ENCODE assay signal across 20 cellular contexts in genomic region chr18:70553245-70553960, GRCh38.
DNase-seq lines count a peak whose midpoint lies in the region; ATAC-seq and TF ChIP-seq lines count a peak whose summit lies in the region.
"Had no signal": no experiment of that assay in that cellular context is flagged by ENCODE, and none has a peak within 500 bp of the region (broad histone marks: within the 10 kb centered on the region; RNA-seq: fewer than 3 reads in every experiment).

No MANE protein-coding gene starts in this region.

- H3K4me3 ChIP-seq in adrenal gland (no peak overlapping the region), H7 (ENCODE audit: insufficient read depth, low read depth, low read length) (no peak overlapping the region)
- H3K4me3 ChIP-seq: MG63, SJCRH30, skin epidermis had no signal

- peak overlapping the region in 1 of 2 donors; percentile 67 for H3K4me3 Mint-ChIP-seq in stimulated activated naive CD8-positive, alpha-beta T cell treated with anti-CD3 and anti-CD28 coated beads, Interleukin-15, amount 100 ng/mL, for 72 hours
- H3K4me3 Mint-ChIP-seq in activated T-helper 17 cell treated with anti-CD3 and anti-CD28 coated beads, Interleukin-2, amount 50 U/mL, for 72 hours, result no peak overlapping the region
- H3K4me3 Mint-ChIP-seq: activated CD4-positive, alpha-beta T cell treated with anti-CD3 and anti-CD28 coated beads, Interleukin-2, amount 10 ng/mL, durations not matched to agents 24 days and 14 days; activated T-helper 1 cell treated with anti-CD3 and anti-CD28 coated beads, Interleukin-12 subunit alpha, Interleukin-12 subunit beta, Interleukin-2, Interleukin-4 antibody, amounts not matched to agents 30 ng/mL and 10 ng/mL and 1 ng/mL, durations not matched to agents 14 hours and 24 hours and 36 hours; HFFc6 had no signal

- H3K27me3 ChIP-seq in adrenal gland (no peaks in the 10 kb centered on the region), H7 (ENCODE audit: control insufficient read depth, insufficient read depth, low read length) (no peaks in the 10 kb centered on the region)
- H3K27me3 ChIP-seq: MG63, SJCRH30 had no signal

- H3K4me1 ChIP-seq in adrenal gland (replicated peaks in 1 of 2), result no peaks in the 10 kb centered on the region
- H3K4me1 ChIP-seq: SJCRH30 had no signal

- no peak for TF ChIP-seq CTCF in adrenal gland (IDR thresholded peaks at IDR 0.05)

- H3K27me3 Mint-ChIP-seq in stimulated activated naive CD8-positive, alpha-beta T cell treated with anti-CD3 and anti-CD28 coated beads, Interleukin-15, amount 100 ng/mL, for 72 hours, result no peaks in the 10 kb centered on the region
- H3K27me3 Mint-ChIP-seq in activated T-helper 17 cell treated with anti-CD3 and anti-CD28 coated beads, Interleukin-2, amount 50 U/mL, for 72 hours, result no peaks in the 10 kb centered on the region
- H3K27me3 Mint-ChIP-seq: activated CD4-positive, alpha-beta T cell treated with anti-CD3 and anti-CD28 coated beads, Interleukin-2, amount 10 ng/mL, durations not matched to agents 24 days and 14 days had no signal

- no peak for DNase-seq in stimulated activated naive CD8-positive, alpha-beta T cell treated with anti-CD3 and anti-CD28 coated beads, Interleukin-15, amount 100 ng/mL, for 72 hours
- DNase-seq in stimulated activated naive CD8-positive, alpha-beta T cell treated with anti-CD3 and anti-CD28 coated beads, Interleukin-15, Interleukin-2, amounts not matched to agents 100 U/mL and 50 U/mL, for 24 hours, result no peak
- DNase-seq in NCI-H69 (lab: John Stamatoyannopoulos, UW), result peak; percentile 87
- DNase-seq in cerebellar cortex (ENCODE audit: low spot score), result peak; percentile 87
- DNase-seq in NCI-H774 (lab: John Stamatoyannopoulos, UW), result no peak
- DNase-seq in adrenal gland, result no peak
- DNase-seq in H7, result no peak
- DNase-seq: activated CD4-positive, alpha-beta T cell treated with anti-CD3 and anti-CD28 coated beads, Interleukin-2, amount 10 ng/mL, durations not matched to agents 24 days and 14 days; effector CD4-positive, alpha-beta T cell; foreskin fibroblast; HFFc6; left cardiac atrium; MG63; SJCRH30; stimulated activated CD4-positive, alpha-beta T cell treated with anti-CD3 and anti-CD28 coated beads, Interleukin-1b, Interleukin-23, amount 100 ng/mL, for 48 hours had no signal

- no peaks in the 10 kb centered on the region for H3K9me3 ChIP-seq in adrenal gland (replicated peaks in 1 of 3)
- H3K9me3 ChIP-seq: MG63, SJCRH30 had no signal

- WGBS in adrenal gland, 4 donors, result 62 to 74% (median 64%) methylated on average over 9 to 10 of the region's 10 CpGs

- no peak for TF ChIP-seq POLR2A in adrenal gland (IDR thresholded peaks at IDR 0.05)

- H3K27ac ChIP-seq in adrenal gland, result no peak overlapping the region
- H3K27ac ChIP-seq: C4-2B, SJCRH30, skin epidermis had no signal

- H3K27ac Mint-ChIP-seq in stimulated activated naive CD8-positive, alpha-beta T cell treated with anti-CD3 and anti-CD28 coated beads, Interleukin-15, amount 100 ng/mL, for 72 hours, result peak overlapping the region in 1 of 2 donors; percentile 46
- no peak overlapping the region for H3K27ac Mint-ChIP-seq in activated T-helper 17 cell treated with anti-CD3 and anti-CD28 coated beads, Interleukin-2, amount 50 U/mL, for 72 hours
- H3K27ac Mint-ChIP-seq: activated CD4-positive, alpha-beta T cell treated with anti-CD3 and anti-CD28 coated beads, Interleukin-2, amount 10 ng/mL, durations not matched to agents 24 days and 14 days; activated naive CD4-positive, alpha-beta T cell treated with anti-CD3 and anti-CD28 coated beads, Interleukin-2, amount 50 U/mL, for 72 hours; activated T-helper 1 cell treated with anti-CD3 and anti-CD28 coated beads, Interleukin-12 subunit alpha, Interleukin-12 subunit beta, Interleukin-2, Interleukin-4 antibody, amounts not matched to agents 30 ng/mL and 10 ng/mL and 1 ng/mL, durations not matched to agents 14 hours and 24 hours and 36 hours; HFFc6 had no signal

- no peaks in the 10 kb centered on the region for H3K4me1 Mint-ChIP-seq in stimulated activated naive CD8-positive, alpha-beta T cell treated with anti-CD3 and anti-CD28 coated beads, Interleukin-15, amount 100 ng/mL, for 72 hours
- no peaks in the 10 kb centered on the region for H3K4me1 Mint-ChIP-seq in activated T-helper 17 cell treated with anti-CD3 and anti-CD28 coated beads, Interleukin-2, amount 50 U/mL, for 72 hours
- H3K4me1 Mint-ChIP-seq: activated CD4-positive, alpha-beta T cell treated with anti-CD3 and anti-CD28 coated beads, Interleukin-2, amount 10 ng/mL, durations not matched to agents 24 days and 14 days had no signal

- no peaks in the 10 kb centered on the region for H3K36me3 Mint-ChIP-seq in activated T-helper 17 cell treated with anti-CD3 and anti-CD28 coated beads, Interleukin-2, amount 50 U/mL, for 72 hours (ENCODE audit: low read depth)

- ATAC-seq in stimulated activated naive CD8-positive, alpha-beta T cell treated with anti-CD3 and anti-CD28 coated beads, Interleukin-15, amount 100 ng/mL, for 72 hours, result peak; percentile 52
- ATAC-seq in stimulated activated naive CD8-positive, alpha-beta T cell treated with anti-CD3 and anti-CD28 coated beads, Interleukin-15, Interleukin-2, amounts not matched to agents 100 U/mL and 50 U/mL, for 24 hours, result no peak
- no peak for ATAC-seq in activated T-helper 17 cell treated with anti-CD3 and anti-CD28 coated beads, Interleukin-2, amount 50 U/mL, for 72 hours (replicated peaks)
- ATAC-seq: activated naive CD4-positive, alpha-beta T cell treated with anti-CD3 and anti-CD28 coated beads, Interleukin-2, amount 50 U/mL, for 72 hours; left cardiac atrium had no signal

- H3K36me3 ChIP-seq in adrenal gland (replicated peaks in 1 of 2), result no peaks in the 10 kb centered on the region
- no peaks in the 10 kb centered on the region for H3K36me3 ChIP-seq in H7 (replicated peaks; ENCODE audit: control insufficient read depth, insufficient read depth, low read length)
- H3K36me3 ChIP-seq: MG63, SJCRH30 had no signal

- peaks cover under 1 to 4% of the 10 kb centered on the region in 2 donors for H3K9me3 Mint-ChIP-seq in stimulated activated naive CD8-positive, alpha-beta T cell treated with anti-CD3 and anti-CD28 coated beads, Interleukin-15, amount 100 ng/mL, for 72 hours
- H3K9me3 Mint-ChIP-seq in activated T-helper 17 cell treated with anti-CD3 and anti-CD28 coated beads, Interleukin-2, amount 50 U/mL, for 72 hours, result no peaks in the 10 kb centered on the region
- H3K9me3 Mint-ChIP-seq: activated CD4-positive, alpha-beta T cell treated with anti-CD3 and anti-CD28 coated beads, Interleukin-2, amount 10 ng/mL, durations not matched to agents 24 days and 14 days; activated T-helper 1 cell treated with anti-CD3 and anti-CD28 coated beads, Interleukin-12 subunit alpha, Interleukin-12 subunit beta, Interleukin-2, Interleukin-4 antibody, amounts not matched to agents 30 ng/mL and 10 ng/mL and 1 ng/mL, durations not matched to agents 14 hours and 24 hours and 36 hours; HFFc6 had no signal

- intact Hi-C loops in adrenal gland (cut with DNase I), result no loop called here

Comparison
In these comparisons a context has a peak if more than half of its experiments do, and no peak if none do; other contexts are left out.
1. DNase-seq: peak in NCI-H69 (single experiment) and cerebellar cortex (single experiment); none in stimulated activated naive CD8-positive, alpha-beta T cell treated with anti-CD3 and anti-CD28 coated beads, Interleukin-15, amount 100 ng/mL, for 72 hours (0 of 2), stimulated activated naive CD8-positive, alpha-beta T cell treated with anti-CD3 and anti-CD28 coated beads, Interleukin-15, Interleukin-2, amounts not matched to agents 100 U/mL and 50 U/mL, for 24 hours (single experiment), NCI-H774 (single experiment), adrenal gland (0 of 7) and H7 (single experiment).